ENCODE assay signal across 7 cellular contexts in the genomic region with DNA sequence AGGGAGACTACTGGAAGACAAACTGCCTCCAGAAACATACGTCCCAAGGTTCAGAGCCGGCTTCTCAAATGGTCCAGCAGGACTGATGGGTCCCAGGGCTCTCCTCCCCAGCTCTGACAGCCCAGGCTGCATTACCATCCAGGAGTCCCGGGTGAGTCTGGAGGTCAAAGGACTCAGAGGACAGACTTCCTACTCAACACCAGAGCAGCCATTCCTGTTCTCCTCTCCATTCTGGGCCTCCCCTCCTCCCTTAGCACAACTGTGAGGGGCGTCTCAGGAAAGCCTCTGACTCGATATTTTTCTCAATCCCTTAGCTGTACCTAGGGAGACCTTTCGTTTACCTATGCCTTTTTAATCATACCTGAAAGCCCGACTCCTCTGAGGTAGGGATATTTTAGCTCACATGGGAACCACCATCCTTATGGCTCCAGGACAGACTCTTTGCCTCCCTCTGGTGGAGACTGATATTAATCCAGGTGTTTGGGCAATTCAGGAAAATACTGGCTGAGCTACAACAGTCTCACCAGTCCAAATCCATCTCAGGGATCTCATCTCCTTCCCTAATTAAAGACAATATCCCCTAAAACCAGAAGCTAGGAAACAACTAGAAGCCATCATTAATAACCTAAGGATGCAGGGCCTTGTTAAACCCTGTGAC. TPM values are rescaled to one million over a fixed set of nuclear protein-coding genes. Genes with fewer than 3 reads are reported as not detected.
A peak's percentile ranks its signal among the peaks of the same experiment; 100 is the strongest.
DNase-seq lines count a peak whose midpoint lies in the region; ATAC-seq and TF ChIP-seq lines count a peak whose summit lies in the region.
"Not testable (repeated sequence)": the region's sequence is repeated elsewhere in the genome, so short reads cannot be mapped to it uniquely, and the experiment has no call there.

No MANE protein-coding gene starts in this region.

- H3K27ac ChIP-seq in DOHH2 (ENCODE audit: low read depth, low read length); parathyroid adenoma: not testable (repeated sequence)

- not testable (repeated sequence) for H3K27me3 ChIP-seq in DOHH2 (ENCODE audit: control insufficient read depth, low read length); kidney epithelial cell (ENCODE audit: control insufficient read depth, insufficient read depth, low read length); parathyroid adenoma (ENCODE audit: control insufficient read depth, insufficient read depth, low read length)

- H2AFZ ChIP-seq in parathyroid adenoma = not testable (repeated sequence)

- H3K4me3 Mint-ChIP-seq in T-cell; activated naive CD8-positive, alpha-beta T cell treated with anti-CD3 and anti-CD28 coated beads, Interleukin-2, amount 50 U/mL, for 24 hours: not testable (repeated sequence)

- DNase-seq in T-cell = peak in 6 of 34 experiments; percentile 0 to 31 (median 5)
- DNase-seq in activated naive CD8-positive, alpha-beta T cell treated with anti-CD3 and anti-CD28 coated beads, Interleukin-2, amount 50 U/mL, for 24 hours = peak; percentile 28
- DNase-seq in epithelial cell of proximal tubule (ENCODE audit: low read depth); kidney epithelial cell (ENCODE audit: low read depth): not testable (repeated sequence)

- not testable (repeated sequence) for H3K4me3 ChIP-seq in DOHH2 (ENCODE audit: low read length); epithelial cell of proximal tubule (ENCODE audit: low read depth, low read length); kidney epithelial cell (ENCODE audit: low read depth, low read length); parathyroid adenoma (ENCODE audit: low read depth, low read length)

- not testable (repeated sequence) for H3K4me2 ChIP-seq in DOHH2 (ENCODE audit: low read length); parathyroid adenoma (ENCODE audit: low read length)

- ATAC-seq in HG02798 (IDR thresholded peaks at IDR 0.05; ENCODE audit: poor library complexity, unreplicated experiment) (peak; percentile 67), T-cell (replicated peaks in 1 of 4) (peak; percentile 36 to 48 (median 40))
- ATAC-seq in activated naive CD8-positive, alpha-beta T cell treated with anti-CD3 and anti-CD28 coated beads, Interleukin-2, amount 50 U/mL, for 24 hours = peak; percentile 49

- H3K36me3 ChIP-seq in DOHH2 (ENCODE audit: control insufficient read depth, low read length); kidney epithelial cell (ENCODE audit: control insufficient read depth, insufficient read depth, low read length); parathyroid adenoma (ENCODE audit: control insufficient read depth, insufficient read depth, low read length): not testable (repeated sequence)

- H3K4me1 ChIP-seq in DOHH2 (ENCODE audit: control insufficient read depth, low read length); parathyroid adenoma: not testable (repeated sequence)

- CTCF ChIA-PET in T-cell (lab: Charles Lee) = not testable (repeated sequence)

- H3K79me2 ChIP-seq in DOHH2 (ENCODE audit: control insufficient read depth, low read length); parathyroid adenoma: not testable (repeated sequence)

- H3K9me3 ChIP-seq in DOHH2 (ENCODE audit: control insufficient read depth, insufficient read depth, low read length); parathyroid adenoma (ENCODE audit: control insufficient read depth, low read length): not testable (repeated sequence)

- H3K9ac ChIP-seq in parathyroid adenoma = not testable (repeated sequence)

- H3K4me1 Mint-ChIP-seq in T-cell; activated naive CD8-positive, alpha-beta T cell treated with anti-CD3 and anti-CD28 coated beads, Interleukin-2, amount 50 U/mL, for 24 hours: not testable (repeated sequence)

- H3K9me2 ChIP-seq in DOHH2 (replicated peaks; ENCODE audit: control insufficient read depth, low read length) = not testable (repeated sequence)

- H3K27ac Mint-ChIP-seq in T-cell; activated naive CD8-positive, alpha-beta T cell treated with anti-CD3 and anti-CD28 coated beads, Interleukin-2, amount 50 U/mL, for 24 hours: not testable (repeated sequence)

- H3K27me3 Mint-ChIP-seq in T-cell; activated naive CD8-positive, alpha-beta T cell treated with anti-CD3 and anti-CD28 coated beads, Interleukin-2, amount 50 U/mL, for 24 hours: not testable (repeated sequence)

- not testable (repeated sequence) for H3F3A ChIP-seq in DOHH2 (ENCODE audit: control insufficient read depth, insufficient read depth)

- not testable (repeated sequence) for H4K20me1 ChIP-seq in DOHH2 (ENCODE audit: control insufficient read depth, insufficient read depth, low read depth, low read length)

- peak; percentile 16 for TF ChIP-seq CTCF in DOHH2 (IDR thresholded peaks at IDR 0.05; ENCODE audit: low read depth, low read length, poor library complexity, severe bottlenecking)
- TF ChIP-seq CTCF in epithelial cell of proximal tubule (conservative IDR thresholded peaks at IDR 0.05; ENCODE audit: low read depth, low read length) = peak; percentile 26
- TF ChIP-seq CTCF in kidney epithelial cell (IDR thresholded peaks at IDR 0.05; ENCODE audit: insufficient read depth, low read length, poor library complexity, severe bottlenecking) = peak; percentile 16
- peak; percentile 45 for TF ChIP-seq CTCF in parathyroid adenoma (IDR thresholded peaks at IDR 0.05)

- not testable (repeated sequence) for H3K36me3 Mint-ChIP-seq in T-cell; activated naive CD8-positive, alpha-beta T cell treated with anti-CD3 and anti-CD28 coated beads, Interleukin-2, amount 50 U/mL, for 24 hours (ENCODE audit: low read depth)

- POLR2A ChIA-PET in T-cell (lab: Charles Lee) = not testable (repeated sequence)

- not testable (repeated sequence) for H3K9me3 Mint-ChIP-seq in T-cell; activated naive CD8-positive, alpha-beta T cell treated with anti-CD3 and anti-CD28 coated beads, Interleukin-2, amount 50 U/mL, for 24 hours

RNA-seq across cellular contexts. Expression of gene PLGLB1, which starts 19.8 kb away (rescaled TPM):
- total RNA-seq in T-cell (10 to 100 TPM in 3 of 5 donors, 1 to 10 TPM in 2; 3.3 to 14.5 (median 11.3) TPM), epithelial cell of proximal tubule (3.9 TPM in 1 of 2 replicates, not detected in the other), kidney epithelial cell (0.38 and 0.62 TPM in 2 replicates)
